8 cellular contexts compared by ENCODE assay signal in genomic region chr1:162069334-162070093, GRCh38. TPM values are rescaled to one million over a fixed set of nuclear protein-coding genes. Genes with fewer than 3 reads are reported as not detected.
DNase-seq lines count a peak whose midpoint lies in the region; ATAC-seq and TF ChIP-seq lines count a peak whose summit lies in the region.

NOS1AP (plus strand) TSS chr1:162069691; CDS start chr1:162070178, 487 bp downstream.

- H3K36me3 ChIP-seq in fibroblast of lung (ENCODE audit: control insufficient read depth, insufficient read depth, low read length): no peaks in the 10 kb centered on the region

- H3K9me3 ChIP-seq in fibroblast of lung (ENCODE audit: control insufficient read depth, insufficient read depth, low read depth, low read length): no peaks in the 10 kb centered on the region

- H3K4me1 Mint-ChIP-seq in activated T-cell treated with anti-CD3 and anti-CD28 coated beads, Interleukin-2, amount 50 U/mL, for 4 hours (ENCODE audit: low read depth): peaks cover 5% of the 10 kb centered on the region
- peaks cover 0 to 7% of the 10 kb centered on the region in 2 donors for H3K4me1 Mint-ChIP-seq in natural killer cell

- peaks cover 38% of the 10 kb centered on the region for H3K27me3 ChIP-seq in fibroblast of lung (ENCODE audit: control insufficient read depth, insufficient read depth, low read length)

- DNase-seq in COR-L47 (lab: John Stamatoyannopoulos, UW) (peak; percentile 77), HT-29 (ENCODE audit: low spot score) (peak; percentile 89), OCI-M1 (lab: John Stamatoyannopoulos, UW) (peak; percentile 83), fibroblast of lung (ENCODE audit: low read depth in 2 of 2) (peak; percentile 16 to 38), natural killer cell (peak; percentile 73)
- peak; percentile 74 for DNase-seq in activated T-cell treated with anti-CD3 and anti-CD28 coated beads, Interleukin-2, amount 50 U/mL, for 4 hours
- peak; percentile 32 to 73 (median 65) for DNase-seq in stimulated activated naive CD4-positive, alpha-beta T cell (lab: John Stamatoyannopoulos, UW)

- no peak within 1 kb of the TSS for H3K27ac ChIP-seq in fibroblast of lung (ENCODE audit: insufficient read depth, low read length)

- H3K4me2 ChIP-seq in fibroblast of lung (ENCODE audit: extremely low read depth, insufficient read depth, low read length): peak within 1 kb of the TSS; percentile 76

- H3K4me1 ChIP-seq in fibroblast of lung (ENCODE audit: control insufficient read depth, extremely low read depth, insufficient read depth, low read length): peaks cover 3% of the 10 kb centered on the region

- intact Hi-C loops in natural killer cell (cut with micrococcal nuclease): no loop called here

- no peaks in the 10 kb centered on the region for H3K79me2 ChIP-seq in fibroblast of lung (ENCODE audit: control insufficient read depth, insufficient read depth, low read length)

- peaks cover 63% of the 10 kb centered on the region for H3K27me3 Mint-ChIP-seq in activated T-cell treated with anti-CD3 and anti-CD28 coated beads, Interleukin-2, amount 50 U/mL, for 4 hours (ENCODE audit: low read depth)
- peaks cover 39 to 67% of the 10 kb centered on the region in 2 donors for H3K27me3 Mint-ChIP-seq in natural killer cell (ENCODE audit: low read depth in 2 of 2)

- H3K9me3 Mint-ChIP-seq in activated T-cell treated with anti-CD3 and anti-CD28 coated beads, Interleukin-2, amount 50 U/mL, for 4 hours: no peaks in the 10 kb centered on the region
- H3K9me3 Mint-ChIP-seq in natural killer cell: no peaks in the 10 kb centered on the region

- peak within 1 kb of the TSS; percentile 37 to 61 (median 52) for H3K4me3 ChIP-seq in fibroblast of lung (replicated peaks in 1 of 4; ENCODE audit: control extremely low read depth in 1 of 4, insufficient read depth in 1 of 4, low read depth in 3 of 4, low read length in 4 of 4)

- ATAC-seq in GM21381 (IDR thresholded peaks at IDR 0.05; ENCODE audit: unreplicated experiment) (peak; percentile 98), natural killer cell (peak; percentile 96 to 99 (median 99))
- peak; percentile 99 for ATAC-seq in activated T-cell treated with anti-CD3 and anti-CD28 coated beads, Interleukin-2, amount 50 U/mL, for 4 hours

- H3K4me3 Mint-ChIP-seq in activated T-cell treated with anti-CD3 and anti-CD28 coated beads, Interleukin-2, amount 50 U/mL, for 4 hours: peak within 1 kb of the TSS; percentile 79
- peak within 1 kb of the TSS; percentile 89 for H3K4me3 Mint-ChIP-seq in natural killer cell

- H3K27ac Mint-ChIP-seq in natural killer cell: peak within 1 kb of the TSS in 1 of 2 donors; percentile 74

- no peaks in the 10 kb centered on the region for H4K20me1 ChIP-seq in fibroblast of lung (ENCODE audit: control insufficient read depth, extremely low read depth, insufficient read depth, low read length)

- peak within 1 kb of the TSS; percentile 18 for H2AFZ ChIP-seq in fibroblast of lung (ENCODE audit: low read length)

- H3K36me3 Mint-ChIP-seq in activated T-cell treated with anti-CD3 and anti-CD28 coated beads, Interleukin-2, amount 50 U/mL, for 4 hours (ENCODE audit: insufficient read depth): no peaks in the 10 kb centered on the region
- H3K36me3 Mint-ChIP-seq in natural killer cell: no peaks in the 10 kb centered on the region

- TF ChIP-seq CTCF in fibroblast of lung (conservative IDR thresholded peaks at IDR 0.05 in 1 of 2, IDR thresholded peaks at IDR 0.05 in 1 of 2; ENCODE audit: low read depth in 1 of 2, low read length in 2 of 2): no peak
- no peak for TF ChIP-seq CTCF in natural killer cell (IDR thresholded peaks at IDR 0.05)

- peak within 1 kb of the TSS; percentile 20 for H3K9ac ChIP-seq in fibroblast of lung (ENCODE audit: insufficient read depth, low read length)

RNA-seq across cellular contexts. Expression of gene NOS1AP, which starts in this region (rescaled TPM):
- 2.3 and 9.0 TPM in 2 replicates for total RNA-seq in HT-29 (2014; rRNA removed; shearing (Covaris generic))
- total RNA-seq in activated T-cell treated with anti-CD3 and anti-CD28 coated beads, Interleukin-2, amount 50 U/mL, for 4 hours: under 1 TPM; 0.05 to 0.37 (median 0.13) TPM
- under 0.01 and 0.17 TPM in 2 replicates for total RNA-seq in fibroblast of lung
- polyA plus RNA-seq in fibroblast of lung: 0.10 and 0.14 TPM in 2 replicates
- polyA plus RNA-seq in fibroblast of lung (2012): 0.06 and 0.08 TPM in 2 replicates
- 0.19 and 0.24 TPM in 2 replicates for polyA minus RNA-seq in fibroblast of lung (ENCODE audit: low replicate concordance)
- total RNA-seq in natural killer cell: under 1 TPM in 2 of 3 donors, not detected in 1; 0.09 to 0.20 TPM

Comparison
In these comparisons a context has a peak if more than half of its experiments do, and no peak if none do; other contexts are left out.
1. Peak in DNase-seq and ATAC-seq in activated T-cell treated with anti-CD3 and anti-CD28 coated beads, Interleukin-2, amount 50 U/mL, for 4 hours; RNA of the gene not detected or under 1 TPM.
2. Peak in DNase-seq, H3K4me3 ChIP-seq, H3K9ac ChIP-seq and H3K4me2 ChIP-seq in fibroblast of lung; RNA of the gene not detected or under 1 TPM.
3. Peak in DNase-seq and ATAC-seq in natural killer cell; RNA of the gene not detected or under 1 TPM.
4. DNase-seq: peak in every context shown above with its lines; median percentile 89 in HT-29; 83 in OCI-M1; 77 in COR-L47; 74 in activated T-cell treated with anti-CD3 and anti-CD28 coated beads, Interleukin-2, amount 50 U/mL, for 4 hours; 73 in natural killer cell; 65 in stimulated activated naive CD4-positive, alpha-beta T cell; 27 in fibroblast of lung.